In the genomic region with DNA sequence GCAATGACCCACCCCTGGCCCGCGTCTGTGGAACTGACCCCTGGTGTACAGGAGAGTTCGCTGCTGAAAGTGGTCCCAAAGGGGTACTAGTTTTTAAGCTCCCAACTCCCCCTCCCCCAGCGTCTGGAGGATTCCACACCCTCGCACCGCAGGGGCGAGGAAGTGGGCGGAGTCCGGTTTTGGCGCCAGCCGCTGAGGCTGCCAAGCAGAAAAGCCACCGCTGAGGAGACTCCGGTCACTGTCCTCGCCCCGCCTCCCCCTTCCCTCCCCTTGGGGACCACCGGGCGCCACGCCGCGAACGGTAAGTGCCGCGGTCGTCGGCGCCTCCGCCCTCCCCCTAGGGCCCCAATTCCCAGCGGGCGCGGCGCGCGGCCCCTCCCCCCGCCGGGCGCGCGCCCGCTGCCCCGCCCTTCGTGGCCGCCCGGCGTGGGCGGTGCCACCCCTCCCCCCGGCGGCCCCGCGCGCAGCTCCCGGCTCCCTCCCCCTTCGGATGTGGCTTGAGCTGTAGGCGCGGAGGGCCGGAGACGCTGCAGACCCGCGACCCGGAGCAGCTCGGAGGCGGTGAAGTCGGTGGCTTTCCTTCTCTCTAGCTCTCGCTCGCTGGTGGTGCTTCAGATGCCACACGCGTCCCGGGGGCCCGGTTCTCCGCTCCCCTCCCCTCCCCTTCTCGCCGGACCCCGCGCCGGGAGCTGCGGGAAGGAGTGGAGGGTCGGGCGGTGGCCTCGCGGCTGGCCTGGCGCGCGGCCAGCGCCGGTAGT, we compare ENCODE assay signal across 1 cellular context.
A peak's percentile ranks its signal among the peaks of the same experiment; 100 is the strongest.
TF ChIP-seq lines count a peak whose summit lies in the region.

Gene CBX3 (plus strand): TSS at position 485 of the 758 bp plus-strand sequence. CDS start 1,254 bp downstream, outside the sequence.

TF ChIP-seq in neural cell, 6 proteins besides CTCF, POLR2A, EP300 and RAD21 (continued from another document):
- TF ChIP-seq, protein P1, sequence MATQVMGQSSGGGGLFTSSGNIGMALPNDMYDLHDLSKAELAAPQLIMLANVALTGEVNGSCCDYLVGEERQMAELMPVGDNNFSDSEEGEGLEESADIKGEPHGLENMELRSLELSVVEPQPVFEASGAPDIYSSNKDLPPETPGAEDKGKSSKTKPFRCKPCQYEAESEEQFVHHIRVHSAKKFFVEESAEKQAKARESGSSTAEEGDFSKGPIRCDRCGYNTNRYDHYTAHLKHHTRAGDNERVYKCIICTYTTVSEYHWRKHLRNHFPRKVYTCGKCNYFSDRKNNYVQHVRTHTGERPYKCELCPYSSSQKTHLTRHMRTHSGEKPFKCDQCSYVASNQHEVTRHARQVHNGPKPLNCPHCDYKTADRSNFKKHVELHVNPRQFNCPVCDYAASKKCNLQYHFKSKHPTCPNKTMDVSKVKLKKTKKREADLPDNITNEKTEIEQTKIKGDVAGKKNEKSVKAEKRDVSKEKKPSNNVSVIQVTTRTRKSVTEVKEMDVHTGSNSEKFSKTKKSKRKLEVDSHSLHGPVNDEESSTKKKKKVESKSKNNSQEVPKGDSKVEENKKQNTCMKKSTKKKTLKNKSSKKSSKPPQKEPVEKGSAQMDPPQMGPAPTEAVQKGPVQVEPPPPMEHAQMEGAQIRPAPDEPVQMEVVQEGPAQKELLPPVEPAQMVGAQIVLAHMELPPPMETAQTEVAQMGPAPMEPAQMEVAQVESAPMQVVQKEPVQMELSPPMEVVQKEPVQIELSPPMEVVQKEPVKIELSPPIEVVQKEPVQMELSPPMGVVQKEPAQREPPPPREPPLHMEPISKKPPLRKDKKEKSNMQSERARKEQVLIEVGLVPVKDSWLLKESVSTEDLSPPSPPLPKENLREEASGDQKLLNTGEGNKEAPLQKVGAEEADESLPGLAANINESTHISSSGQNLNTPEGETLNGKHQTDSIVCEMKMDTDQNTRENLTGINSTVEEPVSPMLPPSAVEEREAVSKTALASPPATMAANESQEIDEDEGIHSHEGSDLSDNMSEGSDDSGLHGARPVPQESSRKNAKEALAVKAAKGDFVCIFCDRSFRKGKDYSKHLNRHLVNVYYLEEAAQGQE (IDR thresholded peaks at IDR 0.05; ENCODE audit: borderline replicate concordance), result peak; percentile 40
